1 cellular context compared by ENCODE assay signal in the genomic region with DNA sequence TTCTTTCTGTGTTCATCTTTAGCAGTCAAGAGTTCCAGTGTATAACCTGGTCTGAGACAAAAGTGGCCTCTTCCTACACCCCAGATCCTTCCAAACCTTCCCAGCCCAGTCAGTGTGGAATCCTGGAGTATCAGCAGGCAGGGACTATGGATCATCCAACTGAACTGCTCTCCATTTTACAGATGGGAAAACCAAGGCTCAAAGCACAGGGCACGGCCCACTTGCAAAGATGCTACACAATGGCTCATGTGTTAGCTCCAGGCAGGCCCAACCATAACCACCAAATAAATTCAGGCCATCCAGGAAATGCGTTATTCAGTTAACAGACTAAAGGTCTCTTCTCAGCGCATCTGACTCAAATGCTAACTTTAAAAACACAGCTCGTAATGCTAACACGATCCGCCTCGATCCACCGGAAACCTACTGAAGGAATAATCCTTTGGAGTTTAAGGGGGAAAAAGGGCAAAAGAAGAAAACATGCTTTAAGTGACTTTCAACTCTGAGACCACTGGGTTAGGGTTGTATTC.
TF ChIP-seq lines count a peak whose summit lies in the region.

No MANE protein-coding gene starts in this region.

TF ChIP-seq in HepG2, 621 proteins besides CTCF, POLR2A, EP300 and RAD21:
- no peak for TF ChIP-seq ZEB1 (IDR thresholded peaks at IDR 0.05; ENCODE audit: insufficient replicate concordance, low read depth)
- peak; percentile 60 for TF ChIP-seq ZNF629 (CRISPR knock-in tag; conservative IDR thresholded peaks at IDR 0.05)
